In the genomic region with DNA sequence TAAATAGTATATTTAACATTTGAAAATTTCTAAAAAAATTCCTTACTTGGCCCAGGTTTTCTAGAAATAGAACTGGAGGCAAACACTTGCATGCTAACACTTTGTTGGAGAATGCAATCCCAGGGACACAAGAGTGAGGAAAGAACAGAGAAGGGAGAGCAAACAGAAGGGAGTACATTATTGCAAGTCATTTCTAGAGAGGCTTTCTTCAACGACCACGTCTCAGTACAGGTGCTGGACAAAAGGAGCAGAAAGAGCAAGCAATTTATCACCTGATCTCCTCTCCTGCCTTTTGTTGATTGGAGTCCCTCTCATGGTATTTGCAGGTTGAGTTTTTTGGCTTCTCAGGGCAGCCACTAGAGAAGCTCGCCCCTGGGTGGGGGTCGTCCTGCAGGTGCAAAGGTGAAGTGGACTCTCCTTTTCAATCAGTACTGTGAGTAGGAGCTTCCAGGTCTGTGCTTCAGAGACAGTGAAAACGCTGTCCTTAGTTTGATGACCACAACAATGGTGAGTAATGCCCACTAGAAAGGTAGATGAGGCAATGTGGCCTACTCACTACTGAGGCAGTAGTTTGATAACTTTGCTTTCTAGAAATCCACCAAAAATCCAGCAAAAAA, we compare ENCODE assay signal across 1 cellular context.
TF ChIP-seq lines count a peak whose summit lies in the region.

No MANE protein-coding gene starts in this region.

TF ChIP-seq in K562, 482 proteins besides CTCF, POLR2A, EP300 and RAD21 (continued from another document and continues in another):
- TF ChIP-seq MGA (IDR thresholded peaks at IDR 0.05) (no peak), USF1 (CRISPR knock-in tag; IDR thresholded peaks at IDR 0.05) (no peak), U2AF1 (optimal IDR thresholded peaks at IDR 0.05; ENCODE audit: low read depth, low read length) (no peak), SMAD4 (CRISPR knock-in tag; conservative IDR thresholded peaks at IDR 0.05) (peak; percentile 47; the same call in 1 of the 2 replicates), FOSL1 (tag; conservative IDR thresholded peaks at IDR 0.05) (0 out of 2 replicates have a peak, but pooled peaks have one; percentile 19), KDM2B (CRISPR knock-in tag; IDR thresholded peaks at IDR 0.05) (0 out of 2 replicates have a peak, but pooled peaks have one; percentile 44), ZNF23 (CRISPR knock-in tag; IDR thresholded peaks at IDR 0.05) (peak; percentile 59; the same call in 1 of the 2 replicates), PHF8 (IDR thresholded peaks at IDR 0.05; ENCODE audit: borderline replicate concordance, low read length) (0 out of 2 replicates have a peak, but pooled peaks have one; percentile 3), REST (CRISPR knock-in tag; IDR thresholded peaks at IDR 0.05; ENCODE audit: low read depth) (0 out of 2 replicates have a peak, but pooled peaks have one; percentile 53), RBM22 (IDR thresholded peaks at IDR 0.05; ENCODE audit: low read depth, low read length, poor library complexity, severe bottlenecking) (no peak), ZNF766 (CRISPR knock-in tag; conservative IDR thresholded peaks at IDR 0.05) (peak; percentile 71), SOX6 (IDR thresholded peaks at IDR 0.05) (peak; percentile 93), FUS (optimal IDR thresholded peaks at IDR 0.05; ENCODE audit: low read depth, low read length) (no peak), CREB1 (IDR thresholded peaks at IDR 0.05) (no peak), CREB1 (CRISPR knock-in tag; IDR thresholded peaks at IDR 0.05) (no peak), MAFG (tag; conservative IDR thresholded peaks at IDR 0.05) (peak; percentile 78), ZNF511 (CRISPR knock-in tag; IDR thresholded peaks at IDR 0.05) (no peak), CHD1 (IDR thresholded peaks at IDR 0.05; ENCODE audit: low read length) (peak; percentile 87), KDM1A (IDR thresholded peaks at IDR 0.05) (peak in 1 of 2 experiments; percentile 9; a peak in 1 of 4 replicates), NR2F6 (CRISPR knock-in tag; IDR thresholded peaks at IDR 0.05) (no peak), ZNF354B (CRISPR knock-in tag; IDR thresholded peaks at IDR 0.05) (no peak), KLF13 (tag; IDR thresholded peaks at IDR 0.05; ENCODE audit: borderline replicate concordance, low read depth) (no peak), YY1 (IDR thresholded peaks at IDR 0.05; ENCODE audit: borderline replicate concordance in 1 of 3, control insufficient read depth in 1 of 3, extremely low read depth in 1 of 3, insufficient read depth in 3 of 3, insufficient read length in 1 of 3, insufficient replicate concordance in 2 of 3, low read depth in 1 of 3, low read length in 2 of 3) (no peak), LARP7 (IDR thresholded peaks at IDR 0.05) (0 out of 2 replicates have a peak, but pooled peaks have one; percentile 55)
- TF ChIP-seq, protein P1, sequence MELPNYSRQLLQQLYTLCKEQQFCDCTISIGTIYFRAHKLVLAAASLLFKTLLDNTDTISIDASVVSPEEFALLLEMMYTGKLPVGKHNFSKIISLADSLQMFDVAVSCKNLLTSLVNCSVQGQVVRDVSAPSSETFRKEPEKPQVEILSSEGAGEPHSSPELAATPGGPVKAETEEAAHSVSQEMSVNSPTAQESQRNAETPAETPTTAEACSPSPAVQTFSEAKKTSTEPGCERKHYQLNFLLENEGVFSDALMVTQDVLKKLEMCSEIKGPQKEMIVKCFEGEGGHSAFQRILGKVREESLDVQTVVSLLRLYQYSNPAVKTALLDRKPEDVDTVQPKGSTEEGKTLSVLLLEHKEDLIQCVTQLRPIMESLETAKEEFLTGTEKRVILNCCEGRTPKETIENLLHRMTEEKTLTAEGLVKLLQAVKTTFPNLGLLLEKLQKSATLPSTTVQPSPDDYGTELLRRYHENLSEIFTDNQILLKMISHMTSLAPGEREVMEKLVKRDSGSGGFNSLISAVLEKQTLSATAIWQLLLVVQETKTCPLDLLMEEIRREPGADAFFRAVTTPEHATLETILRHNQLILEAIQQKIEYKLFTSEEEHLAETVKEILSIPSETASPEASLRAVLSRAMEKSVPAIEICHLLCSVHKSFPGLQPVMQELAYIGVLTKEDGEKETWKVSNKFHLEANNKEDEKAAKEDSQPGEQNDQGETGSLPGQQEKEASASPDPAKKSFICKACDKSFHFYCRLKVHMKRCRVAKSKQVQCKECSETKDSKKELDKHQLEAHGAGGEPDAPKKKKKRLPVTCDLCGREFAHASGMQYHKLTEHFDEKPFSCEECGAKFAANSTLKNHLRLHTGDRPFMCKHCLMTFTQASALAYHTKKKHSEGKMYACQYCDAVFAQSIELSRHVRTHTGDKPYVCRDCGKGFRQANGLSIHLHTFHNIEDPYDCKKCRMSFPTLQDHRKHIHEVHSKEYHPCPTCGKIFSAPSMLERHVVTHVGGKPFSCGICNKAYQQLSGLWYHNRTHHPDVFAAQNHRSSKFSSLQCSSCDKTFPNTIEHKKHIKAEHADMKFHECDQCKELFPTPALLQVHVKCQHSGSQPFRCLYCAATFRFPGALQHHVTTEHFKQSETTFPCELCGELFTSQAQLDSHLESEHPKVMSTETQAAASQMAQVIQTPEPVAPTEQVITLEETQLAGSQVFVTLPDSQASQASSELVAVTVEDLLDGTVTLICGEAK (IDR thresholded peaks at IDR 0.05), result peak; percentile 20; the same call in 1 of the 2 replicates
- TF ChIP-seq, protein P1 (CRISPR knock-in tag; IDR thresholded peaks at IDR 0.05), result no peak
